ENCODE assay signal across 8 cellular contexts in genomic region chr9:128851779-128852600, GRCh38. TPM values are rescaled to one million over a fixed set of nuclear protein-coding genes. Genes with fewer than 3 reads are reported as not detected.
A peak's percentile ranks its signal among the peaks of the same experiment; 100 is the strongest.
DNase-seq lines count a peak whose midpoint lies in the region; TF ChIP-seq lines count a peak whose summit lies in the region.
"Not testable (repeated sequence)": the region's sequence is repeated elsewhere in the genome, so short reads cannot be mapped to it uniquely, and the experiment has no call there.

No MANE protein-coding gene starts in this region.

- not testable (repeated sequence) for H3K27ac ChIP-seq in OCI-LY3 (ENCODE audit: low read length); coronary artery; left ventricle myocardium inferior (replicated peaks); neural cell (ENCODE audit: low read length); uterus

- TF ChIP-seq EP300 in neural cell (conservative IDR thresholded peaks at IDR 0.05; ENCODE audit: poor library complexity, severe bottlenecking), result not testable (repeated sequence)

- DNase-seq in DMS53 (lab: John Stamatoyannopoulos, UW), result peak; percentile 66
- peak; percentile 58 for DNase-seq in LHCN-M2 (ENCODE audit: low read depth)
- not testable (repeated sequence) for DNase-seq in coronary artery (ENCODE audit: low spot score); left ventricle myocardium inferior; uterus

- intact Hi-C loops in left ventricle myocardium inferior (cut with micrococcal nuclease); uterus (cut with DNase I; ENCODE audit: low total_unique reads): not testable (repeated sequence)

- not testable (repeated sequence) for H3K9ac ChIP-seq in OCI-LY3 (ENCODE audit: low read length); neural cell (ENCODE audit: low read length)

- H3K36me3 ChIP-seq in OCI-LY3 (replicated peaks; ENCODE audit: low read depth, low read length); left ventricle myocardium inferior; neural cell (ENCODE audit: insufficient read depth, low read length); uterus: not testable (repeated sequence)

- not testable (repeated sequence) for H3K4me1 ChIP-seq in OCI-LY3 (ENCODE audit: low read length); left ventricle myocardium inferior; uterus

- H3K27me3 ChIP-seq in OCI-LY3 (ENCODE audit: low read depth, low read length); left ventricle myocardium inferior (ENCODE audit: low read depth); neural cell (ENCODE audit: insufficient read depth, low read depth, low read length); uterus: not testable (repeated sequence)

- not testable (repeated sequence) for H3K79me2 ChIP-seq in OCI-LY3 (ENCODE audit: low read length); neural cell (replicated peaks; ENCODE audit: insufficient read depth, low read length)

- H3K9me2 ChIP-seq in neural cell (ENCODE audit: insufficient read depth, low read length), result not testable (repeated sequence)

- not testable (repeated sequence) for H3K4me3 ChIP-seq in OCI-LY3 (ENCODE audit: low read length); WI38 (ENCODE audit: low read depth, low read length); coronary artery; left ventricle myocardium inferior; neural cell (ENCODE audit: low read length); uterus

- not testable (repeated sequence) for TF ChIP-seq POLR2A in uterus (IDR thresholded peaks at IDR 0.05)

- H4K20me1 ChIP-seq in OCI-LY3 (ENCODE audit: insufficient read depth, low read length); neural cell (ENCODE audit: insufficient read depth): not testable (repeated sequence)

- TF ChIP-seq RAD21 in neural cell (conservative IDR thresholded peaks at IDR 0.05), result peak; percentile 64

- H3K9me3 ChIP-seq in OCI-LY3 (ENCODE audit: insufficient read depth, low read length); neural cell (ENCODE audit: low read length); uterus: not testable (repeated sequence)
- peaks cover 21% of the 10 kb centered on the region for H3K9me3 ChIP-seq in left ventricle myocardium inferior (replicated peaks)

- H3K4me2 ChIP-seq in OCI-LY3 (ENCODE audit: low read length); neural cell (ENCODE audit: low read length): not testable (repeated sequence)

- not testable (repeated sequence) for H2AFZ ChIP-seq in OCI-LY3 (ENCODE audit: low read depth, low read length); neural cell (ENCODE audit: low read depth, low read length)

- peak; percentile 40 for TF ChIP-seq CTCF in OCI-LY3 (IDR thresholded peaks at IDR 0.05; ENCODE audit: low read depth, low read length)
- peak; percentile 21; the same call in 1 of the 2 replicates for TF ChIP-seq CTCF in WI38 (IDR thresholded peaks at IDR 0.05; ENCODE audit: low read depth, low read length)
- peak; percentile 46 for TF ChIP-seq CTCF in coronary artery (IDR thresholded peaks at IDR 0.05)
- TF ChIP-seq CTCF in left ventricle myocardium inferior (IDR thresholded peaks at IDR 0.05; ENCODE audit: borderline replicate concordance), result peak; percentile 65
- TF ChIP-seq CTCF in neural cell (IDR thresholded peaks at IDR 0.05; ENCODE audit: poor library complexity, severe bottlenecking), result peak; percentile 65
- peak; percentile 25 to 66 (median 52) for TF ChIP-seq CTCF in uterus (IDR thresholded peaks at IDR 0.05)

- not testable (repeated sequence) for H3F3A ChIP-seq in neural cell (ENCODE audit: insufficient read depth, low read length, poor library complexity, severe bottlenecking)

TF ChIP-seq in neural cell, 6 proteins besides CTCF, POLR2A, EP300 and RAD21:
- TF ChIP-seq SMC3 (conservative IDR thresholded peaks at IDR 0.05; ENCODE audit: poor library complexity), result peak; percentile 43
TF ChIP-seq in neural cell: peak in this region for 1; not testable (repeated sequence) for 5.

RNA-seq across cellular contexts. Expression of gene SPOUT1, which starts 22.4 kb away (rescaled TPM):
- total RNA-seq in LHCN-M2 (2014; rRNA removed) (29.9 and 32.1 TPM in 2 replicates), left ventricle myocardium inferior (17.5 TPM), uterus (10 to 100 TPM in 2 of 4 donors, 1 to 10 TPM in 2; 4.4 to 34.2 (median 17.3) TPM)
- 28.3 TPM for polyA plus RNA-seq in LHCN-M2 (2012)
- 26.7 and 34.7 TPM in 2 replicates for polyA plus RNA-seq in neural cell
- 18.3 and 18.4 TPM in 2 replicates for polyA minus RNA-seq in neural cell

RNA-seq across cellular contexts. Expression of gene KYAT1, which starts 29.8 kb away (rescaled TPM):
- 9.6 and 9.8 TPM in 2 replicates for total RNA-seq in LHCN-M2 (2014; rRNA removed)
- polyA plus RNA-seq in LHCN-M2 (2012), result 5.8 TPM
- 12.1 TPM for total RNA-seq in left ventricle myocardium inferior
- 22.6 and 24.4 TPM in 2 replicates for polyA plus RNA-seq in neural cell
- polyA minus RNA-seq in neural cell, result 9.7 and 10.3 TPM in 2 replicates
- 10 to 100 TPM in 1 of 4 donors, 1 to 10 TPM in 3; 1.5 to 11.0 (median 3.4) TPM for total RNA-seq in uterus

RNA-seq across cellular contexts. Expression of gene LRRC8A, which starts 29.9 kb away (rescaled TPM):
- total RNA-seq in LHCN-M2 (2014; rRNA removed), result 42.3 and 46.8 TPM in 2 replicates
- polyA plus RNA-seq in LHCN-M2 (2012), result 32.4 TPM
- 19.8 TPM for total RNA-seq in left ventricle myocardium inferior
- 11.6 and 15.6 TPM in 2 replicates for polyA plus RNA-seq in neural cell
- 40.6 and 40.9 TPM in 2 replicates for polyA minus RNA-seq in neural cell
- total RNA-seq in uterus, result 10 to 100 TPM; 23.5 to 58.7 (median 30.8) TPM

RNA-seq across cellular contexts. Expression of gene ENDOG, which starts 33.7 kb away (rescaled TPM):
- total RNA-seq in LHCN-M2 (2014; rRNA removed) (30.5 and 48.3 TPM in 2 replicates), left ventricle myocardium inferior (75.3 TPM), uterus (10 to 100 TPM in 2 of 4 donors, 1 to 10 TPM in 2; 2.1 to 22.0 (median 9.1) TPM)
- polyA plus RNA-seq in LHCN-M2 (2012), result 24.4 TPM
- 60.1 and 61.5 TPM in 2 replicates for polyA plus RNA-seq in neural cell
- polyA minus RNA-seq in neural cell, result 29.5 and 36.0 TPM in 2 replicates
